1 cellular context compared by ENCODE assay signal in the genomic region with DNA sequence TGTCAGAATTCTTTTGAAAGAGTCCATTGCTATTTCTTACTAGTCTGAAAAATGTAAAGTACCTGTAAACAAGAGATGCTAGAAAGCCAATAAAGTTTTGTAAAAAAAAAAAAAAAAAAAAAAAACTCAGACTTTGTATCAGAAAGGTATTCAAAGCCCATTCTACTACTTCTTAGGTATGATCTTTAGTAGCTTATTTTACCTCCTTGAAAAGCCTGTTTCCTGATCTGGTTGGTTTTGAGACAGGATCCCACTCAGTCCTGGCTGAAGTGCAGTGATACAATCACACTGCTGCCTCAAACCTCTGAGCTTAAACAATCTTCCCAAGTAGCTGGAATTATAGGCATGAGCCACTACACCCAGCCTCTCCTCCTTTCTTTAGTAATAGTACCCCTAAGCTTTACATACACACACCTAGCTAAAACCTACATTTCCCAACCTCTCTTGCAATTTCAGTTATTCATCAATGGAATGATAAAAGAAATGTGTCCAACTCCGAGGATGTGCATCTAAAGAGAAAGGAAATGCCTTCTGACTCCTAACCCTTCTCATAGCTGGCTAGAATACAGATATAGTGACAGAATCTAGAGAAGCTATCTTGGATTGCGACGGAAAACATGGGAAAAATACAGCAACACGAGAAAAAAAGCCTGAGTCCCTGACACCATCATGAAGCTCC.
TF ChIP-seq lines count a peak whose summit lies in the region.

No MANE protein-coding gene starts in this region.

TF ChIP-seq in SK-N-SH treated with all-trans-retinoic acid at 6 μM for 48 hours, 23 proteins besides CTCF, POLR2A, EP300 and RAD21 (continued from another document):
- TF ChIP-seq, protein P1, sequence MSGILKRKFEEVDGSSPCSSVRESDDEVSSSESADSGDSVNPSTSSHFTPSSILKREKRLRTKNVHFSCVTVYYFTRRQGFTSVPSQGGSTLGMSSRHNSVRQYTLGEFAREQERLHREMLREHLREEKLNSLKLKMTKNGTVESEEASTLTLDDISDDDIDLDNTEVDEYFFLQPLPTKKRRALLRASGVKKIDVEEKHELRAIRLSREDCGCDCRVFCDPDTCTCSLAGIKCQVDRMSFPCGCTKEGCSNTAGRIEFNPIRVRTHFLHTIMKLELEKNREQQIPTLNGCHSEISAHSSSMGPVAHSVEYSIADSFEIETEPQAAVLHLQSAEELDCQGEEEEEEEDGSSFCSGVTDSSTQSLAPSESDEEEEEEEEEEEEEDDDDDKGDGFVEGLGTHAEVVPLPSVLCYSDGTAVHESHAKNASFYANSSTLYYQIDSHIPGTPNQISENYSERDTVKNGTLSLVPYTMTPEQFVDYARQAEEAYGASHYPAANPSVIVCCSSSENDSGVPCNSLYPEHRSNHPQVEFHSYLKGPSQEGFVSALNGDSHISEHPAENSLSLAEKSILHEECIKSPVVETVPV (CRISPR knock-in tag; IDR thresholded peaks at IDR 0.05), result no peak
